1 cellular context compared by ENCODE assay signal in genomic region chr9:93039976-93040375, GRCh38.
TF ChIP-seq lines count a peak whose summit lies in the region.

No MANE protein-coding gene starts in this region.

TF ChIP-seq in WTC11, 78 proteins besides CTCF, POLR2A, EP300 and RAD21 (continued from another document):
- TF ChIP-seq STAT6 (CRISPR knock-in tag; conservative IDR thresholded peaks at IDR 0.05; ENCODE audit: low read depth) (no peak), FOXP1 (CRISPR knock-in tag; IDR thresholded peaks at IDR 0.05; ENCODE audit: borderline replicate concordance) (no peak), ARID4B (CRISPR knock-in tag; IDR thresholded peaks at IDR 0.05; ENCODE audit: borderline replicate concordance) (no peak), ZNF416 (CRISPR knock-in tag; IDR thresholded peaks at IDR 0.05) (no peak), ZNF138 (CRISPR knock-in tag; conservative IDR thresholded peaks at IDR 0.05) (no peak)
- TF ChIP-seq, protein P1, sequence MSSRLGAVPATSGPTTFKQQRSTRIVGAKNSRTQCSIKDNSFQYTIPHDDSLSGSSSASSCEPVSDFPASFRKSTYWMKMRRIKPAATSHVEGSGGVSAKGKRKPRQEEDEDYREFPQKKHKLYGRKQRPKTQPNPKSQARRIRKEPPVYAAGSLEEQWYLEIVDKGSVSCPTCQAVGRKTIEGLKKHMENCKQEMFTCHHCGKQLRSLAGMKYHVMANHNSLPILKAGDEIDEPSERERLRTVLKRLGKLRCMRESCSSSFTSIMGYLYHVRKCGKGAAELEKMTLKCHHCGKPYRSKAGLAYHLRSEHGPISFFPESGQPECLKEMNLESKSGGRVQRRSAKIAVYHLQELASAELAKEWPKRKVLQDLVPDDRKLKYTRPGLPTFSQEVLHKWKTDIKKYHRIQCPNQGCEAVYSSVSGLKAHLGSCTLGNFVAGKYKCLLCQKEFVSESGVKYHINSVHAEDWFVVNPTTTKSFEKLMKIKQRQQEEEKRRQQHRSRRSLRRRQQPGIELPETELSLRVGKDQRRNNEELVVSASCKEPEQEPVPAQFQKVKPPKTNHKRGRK (CRISPR knock-in tag; IDR thresholded peaks at IDR 0.05; ENCODE audit: borderline replicate concordance), result no peak
- TF ChIP-seq, protein P2, sequence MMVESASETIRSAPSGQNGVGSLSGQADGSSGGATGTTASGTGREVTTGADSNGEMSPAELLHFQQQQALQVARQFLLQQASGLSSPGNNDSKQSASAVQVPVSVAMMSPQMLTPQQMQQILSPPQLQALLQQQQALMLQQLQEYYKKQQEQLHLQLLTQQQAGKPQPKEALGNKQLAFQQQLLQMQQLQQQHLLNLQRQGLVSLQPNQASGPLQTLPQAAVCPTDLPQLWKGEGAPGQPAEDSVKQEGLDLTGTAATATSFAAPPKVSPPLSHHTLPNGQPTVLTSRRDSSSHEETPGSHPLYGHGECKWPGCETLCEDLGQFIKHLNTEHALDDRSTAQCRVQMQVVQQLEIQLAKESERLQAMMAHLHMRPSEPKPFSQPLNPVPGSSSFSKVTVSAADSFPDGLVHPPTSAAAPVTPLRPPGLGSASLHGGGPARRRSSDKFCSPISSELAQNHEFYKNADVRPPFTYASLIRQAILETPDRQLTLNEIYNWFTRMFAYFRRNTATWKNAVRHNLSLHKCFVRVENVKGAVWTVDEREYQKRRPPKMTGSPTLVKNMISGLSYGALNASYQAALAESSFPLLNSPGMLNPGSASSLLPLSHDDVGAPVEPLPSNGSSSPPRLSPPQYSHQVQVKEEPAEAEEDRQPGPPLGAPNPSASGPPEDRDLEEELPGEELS (CRISPR knock-in tag; IDR thresholded peaks at IDR 0.05), result no peak
